In genomic region chr7:157339777-157340677, GRCh38 we compare ENCODE assay signal across 8 cellular contexts. TPM values are rescaled to one million over a fixed set of nuclear protein-coding genes. Genes with fewer than 3 reads are reported as not detected.
DNase-seq lines count a peak whose midpoint lies in the region; ATAC-seq, FAIRE-seq and TF ChIP-seq lines count a peak whose summit lies in the region.

No MANE protein-coding gene starts in this region.

- peaks cover 7 to 18% (median 14%) of the 10 kb centered on the region in 3 donors for H3K4me1 ChIP-seq in pancreas

- H3K27me3 Mint-ChIP-seq in activated naive CD4-positive, alpha-beta T cell treated with anti-CD3 and anti-CD28 coated beads for 36 hours (ENCODE audit: low read depth), result no peaks in the 10 kb centered on the region

- H3K4me3 Mint-ChIP-seq in activated naive CD4-positive, alpha-beta T cell treated with anti-CD3 and anti-CD28 coated beads for 36 hours, result peak overlapping the region; percentile 14

- H3K36me3 Mint-ChIP-seq in activated naive CD4-positive, alpha-beta T cell treated with anti-CD3 and anti-CD28 coated beads for 36 hours (ENCODE audit: low read depth), result peaks cover 24% of the 10 kb centered on the region

- no peaks in the 10 kb centered on the region for H3K36me3 ChIP-seq in pancreas

- CTCF ChIA-PET in activated naive CD4-positive, alpha-beta T cell treated with anti-CD3 and anti-CD28 coated beads for 36 hours (lab: Charles Lee), result interaction anchor here (0.6 to 2.9 kb wide), 9 partner anchors 10 to 511 kb away, joined by 3 to 29 read pairs (median 4); no protein-coding TSS in a partner anchor

- H3K9me3 Mint-ChIP-seq in activated naive CD4-positive, alpha-beta T cell treated with anti-CD3 and anti-CD28 coated beads for 36 hours, result no peaks in the 10 kb centered on the region

- H3K27ac ChIP-seq in pancreas, result no peak overlapping the region

- peak overlapping the region; percentile 43 for H3K27ac Mint-ChIP-seq in activated naive CD4-positive, alpha-beta T cell treated with anti-CD3 and anti-CD28 coated beads for 36 hours

- peaks cover 59% of the 10 kb centered on the region for H3K4me1 Mint-ChIP-seq in activated naive CD4-positive, alpha-beta T cell treated with anti-CD3 and anti-CD28 coated beads for 36 hours (ENCODE audit: low read depth)

- DNase-seq in NCI-H2107 treated with DMSO at 0.1 percent for 48 hours (lab: John Stamatoyannopoulos, UW; ENCODE audit: unreplicated experiment), result peak; percentile 46
- DNase-seq in NCI-H2107 (lab: John Stamatoyannopoulos, UW), result no peak
- peak; percentile 60 for DNase-seq in HTR-8/SVneo (ENCODE audit: insufficient read length, low spot score)
- DNase-seq in SHP77 (lab: John Stamatoyannopoulos, UW), result peak; percentile 15 to 46
- peak; percentile 85 for DNase-seq in activated naive CD4-positive, alpha-beta T cell treated with anti-CD3 and anti-CD28 coated beads for 36 hours
- DNase-seq in frontal cortex (ENCODE audit: low spot score in 2 of 2), result peak in 1 of 2 donors; percentile 61
- DNase-seq in pancreas, result peak in 4 of 6 donors; percentile 30 to 64 (median 47)
- DNase-seq in ureter (ENCODE audit: low spot score), result peak; percentile 77

- TF ChIP-seq CTCF in pancreas (IDR thresholded peaks at IDR 0.05), result peak; percentile 59 to 83 (median 70)

- intact Hi-C loops in activated naive CD4-positive, alpha-beta T cell treated with anti-CD3 and anti-CD28 coated beads for 36 hours (cut with micrococcal nuclease), result loop anchor here (1.0 to 10.0 kb wide), 2 partner anchors 64 to 385 kb away; no protein-coding TSS in a partner anchor
- intact Hi-C loops in pancreas (cut with DNase I), result no loop called here

- no peaks in the 10 kb centered on the region for H3K27me3 ChIP-seq in pancreas

- FAIRE-seq in HTR-8/SVneo (lab: Jason Lieb, UNC) (no peak), frontal cortex (lab: Jason Lieb, UNC) (peak; percentile 73), pancreas (lab: Jason Lieb, UNC) (peak; percentile 77)

- no peaks in the 10 kb centered on the region for H3K9me3 ChIP-seq in pancreas

- peak in 2 of 4 donors; percentile 23 for ATAC-seq in pancreas

- no peak overlapping the region for H3K4me3 ChIP-seq in pancreas

- 51 to 54% methylated on average over 25 of the region's 25 CpGs for WGBS in pancreas, 2 donors

RNA-seq across cellular contexts. Expression of gene DNAJB6, which starts 3.2 kb away (rescaled TPM):
- total RNA-seq in activated naive CD4-positive, alpha-beta T cell treated with anti-CD3 and anti-CD28 coated beads for 36 hours, result 10 to 100 TPM; 69.0 to 72.1 TPM
- total RNA-seq in frontal cortex, result 229 TPM
- 10 to 100 TPM; 23.0 to 49.4 (median 28.2) TPM for total RNA-seq in pancreas
- 10 to 100 TPM; 34.6 to 47.9 TPM for polyA plus RNA-seq in pancreas
- total RNA-seq in ureter, result 103 TPM
